ENCODE assay signal across 8 cellular contexts in the genomic region with DNA sequence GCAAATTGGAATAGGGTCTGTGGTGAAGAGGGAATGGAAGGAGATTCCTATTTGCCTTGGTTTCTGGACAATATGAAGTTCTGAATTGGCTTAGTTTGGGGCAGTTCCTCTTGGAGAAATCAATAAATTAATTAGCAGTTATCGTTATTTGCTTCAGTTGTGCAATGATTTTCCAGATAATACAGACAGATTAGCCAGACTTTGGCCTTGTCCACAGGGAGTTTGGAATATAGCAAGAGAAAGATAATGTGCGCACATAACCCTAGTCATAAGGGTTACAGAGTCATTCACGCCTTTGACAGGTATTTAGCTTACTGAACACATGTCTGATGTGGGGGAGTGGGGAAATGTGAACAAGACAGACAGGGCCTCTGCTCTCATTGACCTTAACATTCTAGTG. TPM values are rescaled to one million over a fixed set of nuclear protein-coding genes. Genes with fewer than 3 reads are reported as not detected.
A peak's percentile ranks its signal among the peaks of the same experiment; 100 is the strongest.
DNase-seq lines count a peak whose midpoint lies in the region; ATAC-seq and TF ChIP-seq lines count a peak whose summit lies in the region.

No MANE protein-coding gene starts in this region.

- H3K27ac ChIP-seq in OCI-LY3 (ENCODE audit: low read length) = no peak overlapping the region
- H3K27ac ChIP-seq in ovary = no peak overlapping the region

- H3K4me3 Mint-ChIP-seq in Caco-2 (ENCODE audit: unreplicated experiment) = peak overlapping the region; percentile 95
- H3K4me3 Mint-ChIP-seq in endothelial cell (ENCODE audit: unreplicated experiment) = peak overlapping the region; percentile 99

- no peaks in the 10 kb centered on the region for H3K27me3 Mint-ChIP-seq in Caco-2 (ENCODE audit: insufficient read depth, unreplicated experiment)
- H3K27me3 Mint-ChIP-seq in endothelial cell (ENCODE audit: unreplicated experiment) = peaks cover 18% of the 10 kb centered on the region

- H3K9me3 ChIP-seq in Caco-2 (no peaks in the 10 kb centered on the region), OCI-LY3 (ENCODE audit: insufficient read depth, low read length) (no peaks in the 10 kb centered on the region), ovary (no peaks in the 10 kb centered on the region)

- DNase-seq in Caco-2 (no peak), endothelial cell (ENCODE audit: low spot score) (no peak), ovary (no peak), GDM1 (lab: John Stamatoyannopoulos, UW) (no peak), posterior cingulate gyrus (no peak)

- 38 to 51% (median 45%) methylated on average over 3 of the region's 3 CpGs for WGBS in ovary, 3 donors

- H3K4me1 ChIP-seq in Caco-2 = peaks cover 24% of the 10 kb centered on the region; the same call in 1 of the 2 replicates
- H3K4me1 ChIP-seq in OCI-LY3 (ENCODE audit: low read length) = peaks cover 17% of the 10 kb centered on the region
- peaks cover 12% of the 10 kb centered on the region for H3K4me1 ChIP-seq in ovary (ENCODE audit: insufficient read depth)

- H3K4me1 Mint-ChIP-seq in Caco-2 (ENCODE audit: low read depth, unreplicated experiment) (peaks cover 23% of the 10 kb centered on the region), endothelial cell (ENCODE audit: unreplicated experiment) (peaks cover 15% of the 10 kb centered on the region)

- no peak for ATAC-seq in GM21576 (IDR thresholded peaks at IDR 0.05; ENCODE audit: unreplicated experiment)
- no peak for ATAC-seq in GM19463 (IDR thresholded peaks at IDR 0.05; ENCODE audit: unreplicated experiment)

- TF ChIP-seq POLR2A in ovary (IDR thresholded peaks at IDR 0.05) = no peak

- BruUV-seq in Caco-2 (replicated peaks; lab: Mats Ljungman, UMichigan) = no TSS peak

- peak overlapping the region; percentile 89 for H3K27ac Mint-ChIP-seq in Caco-2 (ENCODE audit: unreplicated experiment)
- no peak overlapping the region for H3K27ac Mint-ChIP-seq in endothelial cell (ENCODE audit: unreplicated experiment)

- peak overlapping the region; percentile 75 for H3K9ac ChIP-seq in OCI-LY3 (ENCODE audit: low read length)

- H2AFZ ChIP-seq in OCI-LY3 (ENCODE audit: low read depth, low read length) = no peak overlapping the region

- intact Hi-C loops in Caco-2 (cut with micrococcal nuclease; ENCODE audit: unreplicated experiment) (no loop called here), ovary (cut with DNase I) (no loop called here), posterior cingulate gyrus (cut with DNase I) (loop anchor here (5.0 kb wide), 1 partner anchor 65 kb away; the partner anchor contains the start of gene DNAAF9)

- H3K36me3 ChIP-seq in Caco-2 (ENCODE audit: control insufficient read depth, insufficient read depth, low read length) (no peaks in the 10 kb centered on the region), OCI-LY3 (replicated peaks; ENCODE audit: low read depth, low read length) (no peaks in the 10 kb centered on the region), ovary (no peaks in the 10 kb centered on the region)

- TF ChIP-seq EP300 in ovary (IDR thresholded peaks at IDR 0.05) = no peak

- H4K20me1 ChIP-seq in OCI-LY3 (ENCODE audit: insufficient read depth, low read length) = 0 out of 2 replicates have a peak, but pooled peaks cover 4% of the 10 kb centered on the region

- H3K27me3 ChIP-seq in Caco-2 (replicated peaks; ENCODE audit: control insufficient read depth, insufficient read depth, low read length) (no peaks in the 10 kb centered on the region), OCI-LY3 (ENCODE audit: low read depth, low read length) (peaks cover 1% of the 10 kb centered on the region; the same call in 1 of the 2 replicates), ovary (no peaks in the 10 kb centered on the region)

- POLR2A ChIA-PET in Caco-2 (lab: Charles Lee) = no interaction called here

- peak overlapping the region; percentile 94 for H3K4me2 ChIP-seq in OCI-LY3 (ENCODE audit: low read length)

- peak overlapping the region; percentile 95 for H3K4me3 ChIP-seq in Caco-2 (ENCODE audit: low read depth, low read length)
- H3K4me3 ChIP-seq in OCI-LY3 (ENCODE audit: low read length) = peak overlapping the region; percentile 81
- peak overlapping the region; percentile 95 for H3K4me3 ChIP-seq in ovary

- TF ChIP-seq CTCF in Caco-2 (IDR thresholded peaks at IDR 0.05; ENCODE audit: insufficient read depth in 1 of 2, low read depth in 1 of 2, low read length in 1 of 2, severe bottlenecking in 1 of 2, unreplicated experiment in 1 of 2) (no peak), OCI-LY3 (IDR thresholded peaks at IDR 0.05; ENCODE audit: low read depth, low read length) (no peak), endothelial cell (IDR thresholded peaks at IDR 0.05; ENCODE audit: unreplicated experiment) (no peak), ovary (IDR thresholded peaks at IDR 0.05) (no peak)

- peaks cover 41% of the 10 kb centered on the region for H3K79me2 ChIP-seq in OCI-LY3 (ENCODE audit: low read length)

- no peaks in the 10 kb centered on the region for H3K9me3 Mint-ChIP-seq in Caco-2 (ENCODE audit: unreplicated experiment)
- no peaks in the 10 kb centered on the region for H3K9me3 Mint-ChIP-seq in endothelial cell (ENCODE audit: unreplicated experiment)

- H3K36me3 Mint-ChIP-seq in Caco-2 (ENCODE audit: insufficient read depth, unreplicated experiment) (no peaks in the 10 kb centered on the region), endothelial cell (ENCODE audit: low read depth, unreplicated experiment) (no peaks in the 10 kb centered on the region)

- CTCF ChIA-PET in Caco-2 (lab: Charles Lee) = no interaction called here

RNA-seq across cellular contexts. Expression of gene ATRN, which starts 1.3 kb away (rescaled TPM):
- total RNA-seq in Caco-2 (2022) = 39.3 and 41.4 TPM in 2 replicates
- 37.0 TPM for total RNA-seq in endothelial cell (ENCODE audit: unreplicated experiment)
- 10 to 100 TPM; 13.1 to 34.3 (median 23.6) TPM for total RNA-seq in ovary
- 10 to 100 TPM; 10.3 to 46.2 TPM for polyA plus RNA-seq in ovary
